Comparison of ENCODE assay signal across 11 cellular contexts in genomic region chr7:66626236-66626957, GRCh38. TPM values are rescaled to one million over a fixed set of nuclear protein-coding genes. Genes with fewer than 3 reads are reported as not detected.
A peak's percentile ranks its signal among the peaks of the same experiment; 100 is the strongest.
DNase-seq lines count a peak whose midpoint lies in the region; ATAC-seq and TF ChIP-seq lines count a peak whose summit lies in the region.
"Had no signal": no experiment of that assay in that cellular context is flagged by ENCODE, and none has a peak within 500 bp of the region (broad histone marks: within the 10 kb centered on the region; RNA-seq: fewer than 3 reads in every experiment).

No MANE protein-coding gene starts in this region.

- no peaks in the 10 kb centered on the region for H3K9me3 ChIP-seq in CD8-positive, alpha-beta T cell (ENCODE audit: low read length)
- H3K9me3 ChIP-seq: suprapubic skin had no signal

- intact Hi-C loops in CD8-positive, alpha-beta T cell (cut with DNase I, micrococcal nuclease), result loop anchor here in 1 of 2 experiments (5.0 to 10.0 kb wide), 2 partner anchors 69 to 218 kb away; no protein-coding TSS in a partner anchor

- H3K27me3 ChIP-seq in CD8-positive, alpha-beta T cell (ENCODE audit: insufficient read depth, low read length), result no peaks in the 10 kb centered on the region
- H3K27me3 ChIP-seq in rectal smooth muscle tissue (ENCODE audit: control insufficient read depth, insufficient read depth, low read length), result no peaks in the 10 kb centered on the region
- H3K27me3 ChIP-seq: suprapubic skin had no signal

- peak overlapping the region; percentile 79 for H3K4me3 Mint-ChIP-seq in CD8-positive, alpha-beta T cell

- peaks cover 3% of the 10 kb centered on the region for H3K36me3 Mint-ChIP-seq in CD8-positive, alpha-beta T cell

- peaks cover 25% of the 10 kb centered on the region for H3K4me1 ChIP-seq in CD8-positive, alpha-beta T cell (ENCODE audit: insufficient read depth, low read length)
- peaks cover 7% of the 10 kb centered on the region for H3K4me1 ChIP-seq in rectal smooth muscle tissue (ENCODE audit: control insufficient read depth, insufficient read depth, low read length)

- H3K4me3 ChIP-seq in CD8-positive, alpha-beta T cell (ENCODE audit: low read depth, low read length), result no peak overlapping the region
- H3K4me3 ChIP-seq in fibroblast of mammary gland (ENCODE audit: control insufficient read depth, low read depth, low read length), result no peak overlapping the region
- no peak overlapping the region for H3K4me3 ChIP-seq in rectal smooth muscle tissue (ENCODE audit: low read length)
- H3K4me3 ChIP-seq: suprapubic skin had no signal

- peaks cover 32% of the 10 kb centered on the region for H3K4me1 Mint-ChIP-seq in CD8-positive, alpha-beta T cell (ENCODE audit: low read depth)

- no peak for ATAC-seq in CD8-positive, alpha-beta T cell
- ATAC-seq: GM12878 had no signal

- peak overlapping the region; percentile 3 for H3K27ac Mint-ChIP-seq in CD8-positive, alpha-beta T cell

- no peak for DNase-seq in CD8-positive, alpha-beta T cell
- DNase-seq in M059J (ENCODE audit: low read depth) (peak; percentile 39), fibroblast of mammary gland (ENCODE audit: low read depth) (peak; percentile 94), DMS153 treated with DMSO at 0.1 percent for 48 hours (lab: John Stamatoyannopoulos, UW; ENCODE audit: unreplicated experiment) (no peak), NCI-H2171 (lab: John Stamatoyannopoulos, UW) (no peak), RWPE1 (ENCODE audit: low spot score) (no peak), NCI-H187 treated with DMSO at 0.1 percent for 48 hours (lab: John Stamatoyannopoulos, UW) (no peak)
- DNase-seq: activated CD4-positive, alpha-beta T cell treated with anti-CD3 and anti-CD28 coated beads for 4 hours had no signal

- POLR2A ChIA-PET in CD8-positive, alpha-beta T cell (lab: Charles Lee), result no interaction called here
- POLR2A ChIA-PET in RWPE1 (lab: Yijun Ruan, JAX; ENCODE audit: low non-redundant PET), result interaction anchor here (0.7 kb wide), 1 partner anchor 36 kb away, joined by 3 read pairs; no protein-coding TSS in a partner anchor

- TF ChIP-seq CTCF in CD8-positive, alpha-beta T cell (IDR thresholded peaks at IDR 0.05), result no peak
- TF ChIP-seq CTCF in fibroblast of mammary gland (conservative IDR thresholded peaks at IDR 0.05; ENCODE audit: control insufficient read depth, insufficient read depth, low read depth, low read length) (no peak), RWPE1 (conservative IDR thresholded peaks at IDR 0.05; ENCODE audit: low read depth) (no peak)

- CTCF ChIA-PET in CD8-positive, alpha-beta T cell (lab: Charles Lee), result interaction anchor here (0.7 to 1.7 kb wide), 2 partner anchors 28 to 173 kb away, joined by 3 to 5 read pairs; no protein-coding TSS in a partner anchor
- CTCF ChIA-PET in RWPE1 (lab: Yijun Ruan, JAX), result no interaction called here

- H3K9ac ChIP-seq in rectal smooth muscle tissue (ENCODE audit: low read length), result no peak overlapping the region

- no peaks in the 10 kb centered on the region for H3K27me3 Mint-ChIP-seq in CD8-positive, alpha-beta T cell (ENCODE audit: low read depth)

- no peaks in the 10 kb centered on the region for H3K36me3 ChIP-seq in CD8-positive, alpha-beta T cell (ENCODE audit: insufficient read depth, low read length)
- H3K36me3 ChIP-seq in rectal smooth muscle tissue (ENCODE audit: control insufficient read depth, insufficient read depth, low read length), result no peaks in the 10 kb centered on the region
- H3K36me3 ChIP-seq: suprapubic skin had no signal

- no peak overlapping the region for H3K27ac ChIP-seq in CD8-positive, alpha-beta T cell (ENCODE audit: low read depth, low read length)
- H3K27ac ChIP-seq in rectal smooth muscle tissue (ENCODE audit: low read depth, low read length), result peak overlapping the region; percentile 72
- no peak overlapping the region for H3K27ac ChIP-seq in RWPE1
- H3K27ac ChIP-seq: suprapubic skin had no signal

- no peaks in the 10 kb centered on the region for H3K9me3 Mint-ChIP-seq in CD8-positive, alpha-beta T cell

RNA-seq across cellular contexts. Expression of gene KCTD7, which starts 2.3 kb away (rescaled TPM):
- 10 to 100 TPM; 12.9 to 13.2 TPM for total RNA-seq in CD8-positive, alpha-beta T cell
- total RNA-seq in M059J (2014; rRNA removed; shearing (Covaris generic)), result 6.5 and 8.3 TPM in 2 replicates

Comparison
In these comparisons a context has a peak if more than half of its experiments do, and no peak if none do; other contexts are left out.
1. DNase-seq: peak in M059J (single experiment) and fibroblast of mammary gland (single experiment); none in CD8-positive, alpha-beta T cell (0 of 7), DMS153 treated with DMSO at 0.1 percent for 48 hours (single experiment), NCI-H2171 (single experiment), RWPE1 (single experiment) and NCI-H187 treated with DMSO at 0.1 percent for 48 hours (single experiment).